ENCODE assay signal across 28 cellular contexts in genomic region chr13:52703482-52703881, GRCh38. TPM values are rescaled to one million over a fixed set of nuclear protein-coding genes. Genes with fewer than 3 reads are reported as not detected.
"Had no signal": no experiment of that assay in that cellular context is flagged by ENCODE, and none has a peak within 500 bp of the region (broad histone marks: within the 10 kb centered on the region; RNA-seq: fewer than 3 reads in every experiment).

No MANE protein-coding gene starts in this region.

- H3K9me3 Mint-ChIP-seq: activated CD4-positive, alpha-beta T cell treated with anti-CD3 and anti-CD28 coated beads, Interleukin-2, amount 10 ng/mL, durations not matched to agents 24 days and 14 days; activated naive CD4-positive, alpha-beta T cell treated with anti-CD3 and anti-CD28 coated beads, Interleukin-2, amount 50 U/mL, for 24 hours; activated T-cell treated with anti-CD3 and anti-CD28 coated beads, Interleukin-2, amount 50 U/mL, for 24 hours; activated T-helper 1 cell treated with anti-CD3 and anti-CD28 coated beads, Interleukin-12 subunit alpha, Interleukin-12 subunit beta, Interleukin-2, Interleukin-4 antibody, amounts not matched to agents 30 ng/mL and 10 ng/mL and 1 ng/mL, durations not matched to agents 14 hours and 24 hours and 36 hours; T-helper 1 cell treated with Interleukin-12 subunit alpha and Interleukin-12 subunit beta and Interleukin-4 antibody, amounts not matched to agents 30 μg/mL and 1 μg/mL, for 36 hours had no signal

- H3K36me3 Mint-ChIP-seq: activated CD8-positive, alpha-beta memory T cell treated with anti-CD3 and anti-CD28 coated beads, Interleukin-2, amount 10 ng/mL, durations not matched to agents 7 days and 5 days had no signal

- H3K9ac ChIP-seq: KMS-11 had no signal

- H3K27me3 ChIP-seq: breast epithelium, colonic mucosa, MG63 had no signal

- H3K4me2 ChIP-seq: KMS-11 had no signal

- H3K36me3 ChIP-seq: breast epithelium, colonic mucosa had no signal

- H3K4me3 ChIP-seq: breast epithelium, colonic mucosa, MG63 had no signal

- DNase-seq: activated CD4-positive, alpha-beta T cell treated with anti-CD3 and anti-CD28 coated beads, Interleukin-2, amount 10 ng/mL, durations not matched to agents 24 days and 14 days; activated CD4-positive, alpha-beta T cell treated with anti-CD3 and anti-CD28 coated beads, Interleukin-2, amount 50 U/mL, for 48 hours; activated CD4-positive, CD25-positive, alpha-beta regulatory T cell treated with anti-CD3 and anti-CD28 coated beads, Interleukin-2, amount 50 U/mL, for 72 hours; activated CD8-positive, alpha-beta memory T cell treated with anti-CD3 and anti-CD28 coated beads, Interleukin-2, amount 10 ng/mL, durations not matched to agents 7 days and 5 days; activated effector memory CD4-positive, alpha-beta T cell treated with Interleukin-2 at 50 U/mL for 16 hours; activated naive CD4-positive, alpha-beta T cell; activated T-cell treated with anti-CD3 and anti-CD28 coated beads, Interleukin-2, amount 50 U/mL, for 24 hours; aorta; caudate nucleus; colonic mucosa; MG63; MV-4-11; NCI-H1092 treated with DMSO at 0.1 percent for 48 hours; NCI-H1436 treated with DMSO at 0.1 percent for 48 hours; NCI-H1930; NCI-H226; NCI-H526; NCI-H82; SW 1271 had no signal

- H3K27ac Mint-ChIP-seq: activated CD4-positive, alpha-beta T cell treated with anti-CD3 and anti-CD28 coated beads, Interleukin-2, amount 10 ng/mL, durations not matched to agents 24 days and 14 days; activated CD8-positive, alpha-beta memory T cell treated with anti-CD3 and anti-CD28 coated beads, Interleukin-2, amount 10 ng/mL, durations not matched to agents 7 days and 5 days; activated naive CD4-positive, alpha-beta T cell treated with anti-CD3 and anti-CD28 coated beads, Interleukin-2, amount 50 U/mL, for 24 hours; activated T-cell treated with anti-CD3 and anti-CD28 coated beads, Interleukin-2, amount 50 U/mL, for 24 hours; activated T-helper 1 cell treated with anti-CD3 and anti-CD28 coated beads, Interleukin-12 subunit alpha, Interleukin-12 subunit beta, Interleukin-2, Interleukin-4 antibody, amounts not matched to agents 30 ng/mL and 10 ng/mL and 1 ng/mL, durations not matched to agents 14 hours and 24 hours and 36 hours; T-helper 1 cell treated with Interleukin-12 subunit alpha and Interleukin-12 subunit beta and Interleukin-4 antibody, amounts not matched to agents 30 μg/mL and 1 μg/mL, for 36 hours had no signal

- H3K4me3 Mint-ChIP-seq: activated CD4-positive, alpha-beta T cell treated with anti-CD3 and anti-CD28 coated beads, Interleukin-2, amount 10 ng/mL, durations not matched to agents 24 days and 14 days; activated CD8-positive, alpha-beta memory T cell treated with anti-CD3 and anti-CD28 coated beads, Interleukin-2, amount 10 ng/mL, durations not matched to agents 7 days and 5 days; activated naive CD4-positive, alpha-beta T cell treated with anti-CD3 and anti-CD28 coated beads, Interleukin-2, amount 50 U/mL, for 24 hours; activated T-cell treated with anti-CD3 and anti-CD28 coated beads, Interleukin-2, amount 50 U/mL, for 24 hours; activated T-helper 1 cell treated with anti-CD3 and anti-CD28 coated beads, Interleukin-12 subunit alpha, Interleukin-12 subunit beta, Interleukin-2, Interleukin-4 antibody, amounts not matched to agents 30 ng/mL and 10 ng/mL and 1 ng/mL, durations not matched to agents 14 hours and 24 hours and 36 hours; T-helper 1 cell treated with Interleukin-12 subunit alpha and Interleukin-12 subunit beta and Interleukin-4 antibody, amounts not matched to agents 30 μg/mL and 1 μg/mL, for 36 hours had no signal

- H3K4me1 Mint-ChIP-seq: activated CD8-positive, alpha-beta memory T cell treated with anti-CD3 and anti-CD28 coated beads, Interleukin-2, amount 10 ng/mL, durations not matched to agents 7 days and 5 days had no signal

- ATAC-seq: activated CD8-positive, alpha-beta memory T cell treated with anti-CD3 and anti-CD28 coated beads, Interleukin-2, amount 10 ng/mL, durations not matched to agents 7 days and 5 days; SK-N-SH treated with all-trans-retinoic acid at 6 μM for 48 hours had no signal

- H3K27me3 Mint-ChIP-seq: activated CD4-positive, alpha-beta T cell treated with anti-CD3 and anti-CD28 coated beads, Interleukin-2, amount 10 ng/mL, durations not matched to agents 24 days and 14 days; activated CD8-positive, alpha-beta memory T cell treated with anti-CD3 and anti-CD28 coated beads, Interleukin-2, amount 10 ng/mL, durations not matched to agents 7 days and 5 days; activated naive CD4-positive, alpha-beta T cell treated with anti-CD3 and anti-CD28 coated beads, Interleukin-2, amount 50 U/mL, for 24 hours; activated T-cell treated with anti-CD3 and anti-CD28 coated beads, Interleukin-2, amount 50 U/mL, for 24 hours had no signal

- H3K4me1 ChIP-seq: breast epithelium, colonic mucosa had no signal

- H3K9me3 ChIP-seq: breast epithelium, colonic mucosa, MG63 had no signal

RNA-seq across cellular contexts. Expression of gene CNMD, which starts 36.1 kb away (rescaled TPM):
- total RNA-seq: activated CD4-positive, alpha-beta T cell treated with anti-CD3 and anti-CD28 coated beads, Interleukin-2, amount 10 ng/mL, durations not matched to agents 24 days and 14 days; activated CD8-positive, alpha-beta memory T cell treated with anti-CD3 and anti-CD28 coated beads, Interleukin-2, amount 10 ng/mL, durations not matched to agents 7 days and 5 days; activated T-helper 1 cell treated with anti-CD3 and anti-CD28 coated beads, Interleukin-12 subunit alpha, Interleukin-12 subunit beta, Interleukin-2, Interleukin-4 antibody, amounts not matched to agents 30 ng/mL and 10 ng/mL and 1 ng/mL, durations not matched to agents 14 hours and 24 hours and 36 hours; aorta; NCI-H460; OCI-LY7; RPMI7951 had no signal
